17 cellular contexts compared by ENCODE assay signal in genomic region chr3:65006300-65006739, GRCh38.
DNase-seq lines count a peak whose midpoint lies in the region; ATAC-seq and TF ChIP-seq lines count a peak whose summit lies in the region.
"Had no signal": no experiment of that assay in that cellular context is flagged by ENCODE, and none has a peak within 500 bp of the region (broad histone marks: within the 10 kb centered on the region; RNA-seq: fewer than 3 reads in every experiment).

No MANE protein-coding gene starts in this region.

- H3K4me2 ChIP-seq in mammary epithelial cell (ENCODE audit: insufficient read depth, low read depth, low read length) = peak overlapping the region; percentile 54

- TF ChIP-seq CTCF in mammary epithelial cell (conservative IDR thresholded peaks at IDR 0.05 in 1 of 2, IDR thresholded peaks at IDR 0.05 in 1 of 2; ENCODE audit: extremely low read depth in 1 of 2, insufficient read depth in 1 of 2, low read depth in 1 of 2, low read length in 2 of 2) (no peak), kidney epithelial cell (IDR thresholded peaks at IDR 0.05; ENCODE audit: insufficient read depth, low read length, poor library complexity, severe bottlenecking) (no peak), GM13977 (IDR thresholded peaks at IDR 0.05; ENCODE audit: extremely low read depth, insufficient read depth, missing control alignments) (no peak)

- H3K9me3 Mint-ChIP-seq in activated naive CD8-positive, alpha-beta T cell treated with anti-CD3 and anti-CD28 coated beads, Interleukin-2, amount 50 U/mL, for 24 hours = peaks cover 4% of the 10 kb centered on the region

- dilution Hi-C loops in mammary epithelial cell (cut with HindIII; ENCODE audit: low sequenced_read_pairs) = no loop called here

- H2AFZ ChIP-seq in mammary epithelial cell (ENCODE audit: low read depth, low read length) = peak overlapping the region; percentile 83

- CTCF ChIA-PET in mammary epithelial cell (lab: Charles Lee; ENCODE audit: low non-redundant PET) = interaction anchor here (0.5 to 0.7 kb wide), 2 partner anchors 16 to 17 kb away, joined by 3 read pairs; no protein-coding TSS in a partner anchor

- peaks cover 2% of the 10 kb centered on the region for H3K27me3 Mint-ChIP-seq in activated naive CD8-positive, alpha-beta T cell treated with anti-CD3 and anti-CD28 coated beads, Interleukin-2, amount 50 U/mL, for 24 hours
- H3K27me3 Mint-ChIP-seq: stimulated activated memory B cell treated with anti-CD40 and anti-IgM and Interleukin-4, amounts not matched to agents 10 μg/mL and 1 μg/mL and 100 μg/mL, for 72 hours; T-helper 17 cell had no signal

- H3K27me3 ChIP-seq in mammary epithelial cell (ENCODE audit: insufficient read depth, low read length) = no peaks in the 10 kb centered on the region
- H3K27me3 ChIP-seq in kidney epithelial cell (ENCODE audit: control insufficient read depth, insufficient read depth, low read length) = no peaks in the 10 kb centered on the region
- H3K27me3 ChIP-seq: neutrophil had no signal

- H3K27ac ChIP-seq in mammary epithelial cell (ENCODE audit: insufficient read depth, low read depth, low read length) = peak overlapping the region; percentile 25
- H3K27ac ChIP-seq: neutrophil had no signal

- no peaks in the 10 kb centered on the region for H4K20me1 ChIP-seq in mammary epithelial cell (ENCODE audit: insufficient read depth, low read length)

- peaks cover 22% of the 10 kb centered on the region for H3K4me1 ChIP-seq in mammary epithelial cell (ENCODE audit: insufficient read depth, low read length)

- H3K4me3 ChIP-seq in mammary epithelial cell (replicated peaks in 1 of 3; ENCODE audit: insufficient read depth in 1 of 3, low read depth in 2 of 3, low read length in 3 of 3) = peak overlapping the region in 1 of 3 experiments; percentile 16
- no peak overlapping the region for H3K4me3 ChIP-seq in kidney epithelial cell (ENCODE audit: low read depth, low read length)

- BruUV-seq in mammary epithelial cell (replicated peaks; lab: Mats Ljungman, UMichigan) = no TSS peak

- no peaks in the 10 kb centered on the region for H3K36me3 ChIP-seq in mammary epithelial cell (ENCODE audit: insufficient read depth, low read length)
- H3K36me3 ChIP-seq in kidney epithelial cell (ENCODE audit: control insufficient read depth, insufficient read depth, low read length) = no peaks in the 10 kb centered on the region
- H3K36me3 ChIP-seq: neutrophil had no signal

- DNase-seq in ACHN = peak; percentile 67
- DNase-seq in LHCN-M2 (ENCODE audit: low read depth) = peak; percentile 91
- peak; percentile 30 for DNase-seq in mammary epithelial cell
- peak; percentile 41 for DNase-seq in kidney epithelial cell (ENCODE audit: low read depth)
- no peak for DNase-seq in NOMO-1 (lab: John Stamatoyannopoulos, UW; ENCODE audit: unreplicated experiment in 2 of 2)
- no peak for DNase-seq in activated naive CD8-positive, alpha-beta T cell treated with anti-CD3 and anti-CD28 coated beads, Interleukin-2, amount 50 U/mL, for 24 hours
- DNase-seq in GM13977 (ENCODE audit: low spot score) = no peak
- DNase-seq: DMS 273 treated with DMSO at 0.1 percent for 48 hours, KG1, NCI-H1436 treated with DMSO at 0.1 percent for 48 hours, NCI-H510A, T-helper 17 cell had no signal

- in situ Hi-C loops in ACHN (cut with HindIII; ENCODE audit: low pct_ligation_motif_present, low pct_unique_long_range_greater_than_20kb, low sequenced_read_pairs) = no loop called here
- in situ Hi-C loops in mammary epithelial cell (cut with MboI; ENCODE audit: low sequenced_read_pairs in 2 of 2) = no loop called here
- in situ Hi-C loops in GM13977 (cut with MboI; ENCODE audit: low pct_unique_long_range_greater_than_20kb, low sequenced_read_pairs, unreplicated experiment) = no loop called here

- ATAC-seq in activated naive CD8-positive, alpha-beta T cell treated with anti-CD3 and anti-CD28 coated beads, Interleukin-2, amount 50 U/mL, for 24 hours = no peak
- ATAC-seq in GM18867 (IDR thresholded peaks at IDR 0.05; ENCODE audit: unreplicated experiment) = no peak
- ATAC-seq: activated naive CD4-positive, alpha-beta T cell treated with anti-CD3 and anti-CD28 coated beads, Interleukin-2, amount 50 U/mL, for 72 hours; Panc1; stimulated activated memory B cell treated with anti-CD40 and anti-IgM and Interleukin-4, amounts not matched to agents 10 μg/mL and 1 μg/mL and 100 μg/mL, for 72 hours; T-helper 17 cell had no signal

- no peaks in the 10 kb centered on the region for H3K36me3 Mint-ChIP-seq in activated naive CD8-positive, alpha-beta T cell treated with anti-CD3 and anti-CD28 coated beads, Interleukin-2, amount 50 U/mL, for 24 hours (ENCODE audit: low read depth)
- H3K36me3 Mint-ChIP-seq: activated naive CD4-positive, alpha-beta T cell treated with anti-CD3 and anti-CD28 coated beads, Interleukin-2, amount 50 U/mL, for 72 hours; stimulated activated memory B cell treated with anti-CD40 and anti-IgM and Interleukin-4, amounts not matched to agents 10 μg/mL and 1 μg/mL and 100 μg/mL, for 72 hours had no signal

- H3K79me2 ChIP-seq in mammary epithelial cell (ENCODE audit: insufficient read depth, low read length) = no peaks in the 10 kb centered on the region

- no peak overlapping the region for H3K9ac ChIP-seq in mammary epithelial cell (ENCODE audit: insufficient read depth, low read length)

- no peak overlapping the region for H3K4me3 Mint-ChIP-seq in activated naive CD8-positive, alpha-beta T cell treated with anti-CD3 and anti-CD28 coated beads, Interleukin-2, amount 50 U/mL, for 24 hours
- H3K4me3 Mint-ChIP-seq: stimulated activated memory B cell treated with anti-CD40 and anti-IgM and Interleukin-4, amounts not matched to agents 10 μg/mL and 1 μg/mL and 100 μg/mL, for 72 hours; T-helper 17 cell had no signal

- no peak overlapping the region for H3K27ac Mint-ChIP-seq in activated naive CD8-positive, alpha-beta T cell treated with anti-CD3 and anti-CD28 coated beads, Interleukin-2, amount 50 U/mL, for 24 hours
- H3K27ac Mint-ChIP-seq: activated naive CD4-positive, alpha-beta T cell treated with anti-CD3 and anti-CD28 coated beads, Interleukin-2, amount 50 U/mL, for 72 hours; stimulated activated memory B cell treated with anti-CD40 and anti-IgM and Interleukin-4, amounts not matched to agents 10 μg/mL and 1 μg/mL and 100 μg/mL, for 72 hours; T-helper 17 cell had no signal

- no peaks in the 10 kb centered on the region for H3K4me1 Mint-ChIP-seq in activated naive CD8-positive, alpha-beta T cell treated with anti-CD3 and anti-CD28 coated beads, Interleukin-2, amount 50 U/mL, for 24 hours
- H3K4me1 Mint-ChIP-seq: stimulated activated memory B cell treated with anti-CD40 and anti-IgM and Interleukin-4, amounts not matched to agents 10 μg/mL and 1 μg/mL and 100 μg/mL, for 72 hours; T-helper 17 cell had no signal

- intact Hi-C loops in mammary epithelial cell (cut with micrococcal nuclease) = no loop called here

- WGBS in mammary epithelial cell (ENCODE audit: low coverage, missing lambda C conversion rate) = 0% methylated on average over 1 of the region's 1 CpG

- H3K9me3 ChIP-seq in mammary epithelial cell (replicated peaks; ENCODE audit: insufficient read depth, low read length) = no peaks in the 10 kb centered on the region
- H3K9me3 ChIP-seq: neutrophil had no signal

Comparison
In these comparisons a context has a peak if more than half of its experiments do, and no peak if none do; other contexts are left out.
1. DNase-seq: peak in ACHN (single experiment), LHCN-M2 (single experiment), mammary epithelial cell (single experiment) and kidney epithelial cell (single experiment); none in NOMO-1 (0 of 2), activated naive CD8-positive, alpha-beta T cell treated with anti-CD3 and anti-CD28 coated beads, Interleukin-2, amount 50 U/mL, for 24 hours (single experiment) and GM13977 (single experiment).